7 cellular contexts compared by ENCODE assay signal in genomic region chr2:241733391-241734207, GRCh38. TPM values are rescaled to one million over a fixed set of nuclear protein-coding genes. Genes with fewer than 3 reads are reported as not detected.
DNase-seq lines count a peak whose midpoint lies in the region; ATAC-seq lines count a peak whose summit lies in the region.

No MANE protein-coding gene starts in this region.

- intact Hi-C loops in activated T-helper 1 cell treated with anti-CD3 and anti-CD28 coated beads, Interleukin-12 subunit alpha, Interleukin-12 subunit beta, Interleukin-2, Interleukin-4 antibody, amounts not matched to agents 30 ng/mL and 10 ng/mL and 1 ng/mL, durations not matched to agents 14 hours and 24 hours and 36 hours (cut with micrococcal nuclease): loop anchor here (1.0 to 5.0 kb wide), 11 partner anchors 31 to 881 kb away; partner anchors contain the start of genes ATG4B, DTYMK, FARP2 and HDLBP

- H3K4me1 Mint-ChIP-seq in activated T-helper 1 cell treated with anti-CD3 and anti-CD28 coated beads, Interleukin-12 subunit alpha, Interleukin-12 subunit beta, Interleukin-2, Interleukin-4 antibody, amounts not matched to agents 30 ng/mL and 10 ng/mL and 1 ng/mL, durations not matched to agents 14 hours and 24 hours and 36 hours (ENCODE audit: low read depth): peaks cover 37% of the 10 kb centered on the region
- peaks cover 20 to 31% of the 10 kb centered on the region in 2 donors for H3K4me1 Mint-ChIP-seq in immature natural killer cell
- peaks cover 69% of the 10 kb centered on the region for H3K4me1 Mint-ChIP-seq in stimulated activated naive CD8-positive, alpha-beta T cell treated with anti-CD3 and anti-CD28 coated beads, Interleukin-15, amount 100 ng/mL, for 72 hours

- peaks cover 3% of the 10 kb centered on the region for H3K27me3 Mint-ChIP-seq in activated T-helper 1 cell treated with anti-CD3 and anti-CD28 coated beads, Interleukin-12 subunit alpha, Interleukin-12 subunit beta, Interleukin-2, Interleukin-4 antibody, amounts not matched to agents 30 ng/mL and 10 ng/mL and 1 ng/mL, durations not matched to agents 14 hours and 24 hours and 36 hours (ENCODE audit: insufficient read depth)
- peaks cover 3 to 22% (median 8%) of the 10 kb centered on the region in 3 donors for H3K27me3 Mint-ChIP-seq in immature natural killer cell (ENCODE audit: low read depth in 3 of 3)
- H3K27me3 Mint-ChIP-seq in stimulated activated naive CD8-positive, alpha-beta T cell treated with anti-CD3 and anti-CD28 coated beads, Interleukin-15, amount 100 ng/mL, for 72 hours: no peaks in the 10 kb centered on the region

- H3K27ac Mint-ChIP-seq in activated T-helper 1 cell treated with anti-CD3 and anti-CD28 coated beads, Interleukin-12 subunit alpha, Interleukin-12 subunit beta, Interleukin-2, Interleukin-4 antibody, amounts not matched to agents 30 ng/mL and 10 ng/mL and 1 ng/mL, durations not matched to agents 14 hours and 24 hours and 36 hours: no peak overlapping the region
- H3K27ac Mint-ChIP-seq in immature natural killer cell: peak overlapping the region in 5 of 6 donors; percentile 55 to 86 (median 77)
- peak overlapping the region in 1 of 2 donors; percentile 48 for H3K27ac Mint-ChIP-seq in stimulated activated naive CD8-positive, alpha-beta T cell treated with anti-CD3 and anti-CD28 coated beads, Interleukin-15, amount 100 ng/mL, for 72 hours

- DNase-seq in HPDE6-E6E7 (ENCODE audit: extremely low spot score) (peak; percentile 42), immature natural killer cell (no peak), kidney glomerular epithelial cell (lab: John Stamatoyannopoulos, UW) (no peak), AG08395 (ENCODE audit: low spot score) (no peak)
- DNase-seq in activated T-helper 1 cell treated with anti-CD3 and anti-CD28 coated beads, Interleukin-12 subunit alpha, Interleukin-12 subunit beta, Interleukin-2, Interleukin-4 antibody, amounts not matched to agents 30 ng/mL and 10 ng/mL and 1 ng/mL, durations not matched to agents 14 hours and 24 hours and 36 hours (ENCODE audit: low spot score): no peak
- DNase-seq in stimulated activated naive CD8-positive, alpha-beta T cell treated with anti-CD3 and anti-CD28 coated beads, Interleukin-15, amount 100 ng/mL, for 72 hours: no peak

- no peaks in the 10 kb centered on the region for H3K9me3 Mint-ChIP-seq in activated T-helper 1 cell treated with anti-CD3 and anti-CD28 coated beads, Interleukin-12 subunit alpha, Interleukin-12 subunit beta, Interleukin-2, Interleukin-4 antibody, amounts not matched to agents 30 ng/mL and 10 ng/mL and 1 ng/mL, durations not matched to agents 14 hours and 24 hours and 36 hours
- no peaks in the 10 kb centered on the region for H3K9me3 Mint-ChIP-seq in immature natural killer cell
- no peaks in the 10 kb centered on the region for H3K9me3 Mint-ChIP-seq in stimulated activated naive CD8-positive, alpha-beta T cell treated with anti-CD3 and anti-CD28 coated beads, Interleukin-15, amount 100 ng/mL, for 72 hours

- peaks cover 10% of the 10 kb centered on the region for H3K36me3 Mint-ChIP-seq in activated T-helper 1 cell treated with anti-CD3 and anti-CD28 coated beads, Interleukin-12 subunit alpha, Interleukin-12 subunit beta, Interleukin-2, Interleukin-4 antibody, amounts not matched to agents 30 ng/mL and 10 ng/mL and 1 ng/mL, durations not matched to agents 14 hours and 24 hours and 36 hours (ENCODE audit: low read depth)
- peaks cover 0 to 3% (median under 1%) of the 10 kb centered on the region in 3 donors for H3K36me3 Mint-ChIP-seq in immature natural killer cell

- peak overlapping the region; percentile 68 for H3K4me3 Mint-ChIP-seq in activated T-helper 1 cell treated with anti-CD3 and anti-CD28 coated beads, Interleukin-12 subunit alpha, Interleukin-12 subunit beta, Interleukin-2, Interleukin-4 antibody, amounts not matched to agents 30 ng/mL and 10 ng/mL and 1 ng/mL, durations not matched to agents 14 hours and 24 hours and 36 hours
- H3K4me3 Mint-ChIP-seq in immature natural killer cell: peak overlapping the region; percentile 33 to 71 (median 58)
- H3K4me3 Mint-ChIP-seq in stimulated activated naive CD8-positive, alpha-beta T cell treated with anti-CD3 and anti-CD28 coated beads, Interleukin-15, amount 100 ng/mL, for 72 hours: peak overlapping the region; percentile 73 to 91

- no peak for ATAC-seq in stimulated activated naive CD8-positive, alpha-beta T cell treated with anti-CD3 and anti-CD28 coated beads, Interleukin-15, amount 100 ng/mL, for 72 hours
- ATAC-seq in HG03095 (IDR thresholded peaks at IDR 0.05; ENCODE audit: unreplicated experiment): no peak

RNA-seq across cellular contexts. Expression of gene D2HGDH, which starts 0.8 kb away (rescaled TPM):
- total RNA-seq in activated T-helper 1 cell treated with anti-CD3 and anti-CD28 coated beads, Interleukin-12 subunit alpha, Interleukin-12 subunit beta, Interleukin-2, Interleukin-4 antibody, amounts not matched to agents 30 ng/mL and 10 ng/mL and 1 ng/mL, durations not matched to agents 14 hours and 24 hours and 36 hours: 27.1 and 28.7 TPM in 2 replicates
- 1 to 10 TPM in 2 of 3 donors, under 1 TPM in 1; 0.49 to 2.9 (median 1.5) TPM for polyA plus RNA-seq in immature natural killer cell

RNA-seq across cellular contexts. Expression of gene ING5, which starts 31.8 kb away (rescaled TPM):
- total RNA-seq in activated T-helper 1 cell treated with anti-CD3 and anti-CD28 coated beads, Interleukin-12 subunit alpha, Interleukin-12 subunit beta, Interleukin-2, Interleukin-4 antibody, amounts not matched to agents 30 ng/mL and 10 ng/mL and 1 ng/mL, durations not matched to agents 14 hours and 24 hours and 36 hours: 50.1 and 57.5 TPM in 2 replicates
- polyA plus RNA-seq in immature natural killer cell: 1 to 10 TPM; 6.9 to 7.9 (median 7.7) TPM

RNA-seq across cellular contexts. Expression of gene GAL3ST2, which starts 43.0 kb away (rescaled TPM):
- total RNA-seq in activated T-helper 1 cell treated with anti-CD3 and anti-CD28 coated beads, Interleukin-12 subunit alpha, Interleukin-12 subunit beta, Interleukin-2, Interleukin-4 antibody, amounts not matched to agents 30 ng/mL and 10 ng/mL and 1 ng/mL, durations not matched to agents 14 hours and 24 hours and 36 hours: 0.51 and 0.60 TPM in 2 replicates
- polyA plus RNA-seq in immature natural killer cell: not detected

RNA-seq across cellular contexts. Expression of gene DTYMK, which starts 47.0 kb away (rescaled TPM):
- total RNA-seq in activated T-helper 1 cell treated with anti-CD3 and anti-CD28 coated beads, Interleukin-12 subunit alpha, Interleukin-12 subunit beta, Interleukin-2, Interleukin-4 antibody, amounts not matched to agents 30 ng/mL and 10 ng/mL and 1 ng/mL, durations not matched to agents 14 hours and 24 hours and 36 hours: 102 and 106 TPM in 2 replicates
- polyA plus RNA-seq in immature natural killer cell: 10 to 100 TPM; 43.8 to 60.3 (median 51.0) TPM
